1 cellular context compared by ENCODE assay signal in the genomic region with DNA sequence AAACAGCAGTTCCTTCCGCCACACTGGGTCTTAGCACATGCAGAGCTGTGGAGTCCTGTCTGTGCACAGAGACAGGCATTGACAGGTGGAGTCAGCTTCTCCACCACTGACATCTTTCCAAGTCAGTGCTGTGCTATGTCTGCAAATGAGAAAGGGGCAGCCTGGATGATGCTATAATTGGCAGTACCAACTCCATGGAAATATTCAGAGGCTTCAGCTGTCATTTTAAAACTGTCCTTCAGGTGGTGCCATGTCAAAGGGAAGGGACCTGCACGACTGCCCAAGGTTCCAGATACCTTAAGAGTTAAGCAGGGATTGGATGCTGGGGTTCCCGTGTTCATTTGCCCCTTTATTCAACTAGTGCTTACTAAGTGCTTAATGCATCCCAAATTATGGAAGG.
TF ChIP-seq lines count a peak whose summit lies in the region.

No MANE protein-coding gene starts in this region.

TF ChIP-seq in GM23338, 12 proteins besides CTCF, POLR2A, EP300 and RAD21:
- TF ChIP-seq, protein P1, sequence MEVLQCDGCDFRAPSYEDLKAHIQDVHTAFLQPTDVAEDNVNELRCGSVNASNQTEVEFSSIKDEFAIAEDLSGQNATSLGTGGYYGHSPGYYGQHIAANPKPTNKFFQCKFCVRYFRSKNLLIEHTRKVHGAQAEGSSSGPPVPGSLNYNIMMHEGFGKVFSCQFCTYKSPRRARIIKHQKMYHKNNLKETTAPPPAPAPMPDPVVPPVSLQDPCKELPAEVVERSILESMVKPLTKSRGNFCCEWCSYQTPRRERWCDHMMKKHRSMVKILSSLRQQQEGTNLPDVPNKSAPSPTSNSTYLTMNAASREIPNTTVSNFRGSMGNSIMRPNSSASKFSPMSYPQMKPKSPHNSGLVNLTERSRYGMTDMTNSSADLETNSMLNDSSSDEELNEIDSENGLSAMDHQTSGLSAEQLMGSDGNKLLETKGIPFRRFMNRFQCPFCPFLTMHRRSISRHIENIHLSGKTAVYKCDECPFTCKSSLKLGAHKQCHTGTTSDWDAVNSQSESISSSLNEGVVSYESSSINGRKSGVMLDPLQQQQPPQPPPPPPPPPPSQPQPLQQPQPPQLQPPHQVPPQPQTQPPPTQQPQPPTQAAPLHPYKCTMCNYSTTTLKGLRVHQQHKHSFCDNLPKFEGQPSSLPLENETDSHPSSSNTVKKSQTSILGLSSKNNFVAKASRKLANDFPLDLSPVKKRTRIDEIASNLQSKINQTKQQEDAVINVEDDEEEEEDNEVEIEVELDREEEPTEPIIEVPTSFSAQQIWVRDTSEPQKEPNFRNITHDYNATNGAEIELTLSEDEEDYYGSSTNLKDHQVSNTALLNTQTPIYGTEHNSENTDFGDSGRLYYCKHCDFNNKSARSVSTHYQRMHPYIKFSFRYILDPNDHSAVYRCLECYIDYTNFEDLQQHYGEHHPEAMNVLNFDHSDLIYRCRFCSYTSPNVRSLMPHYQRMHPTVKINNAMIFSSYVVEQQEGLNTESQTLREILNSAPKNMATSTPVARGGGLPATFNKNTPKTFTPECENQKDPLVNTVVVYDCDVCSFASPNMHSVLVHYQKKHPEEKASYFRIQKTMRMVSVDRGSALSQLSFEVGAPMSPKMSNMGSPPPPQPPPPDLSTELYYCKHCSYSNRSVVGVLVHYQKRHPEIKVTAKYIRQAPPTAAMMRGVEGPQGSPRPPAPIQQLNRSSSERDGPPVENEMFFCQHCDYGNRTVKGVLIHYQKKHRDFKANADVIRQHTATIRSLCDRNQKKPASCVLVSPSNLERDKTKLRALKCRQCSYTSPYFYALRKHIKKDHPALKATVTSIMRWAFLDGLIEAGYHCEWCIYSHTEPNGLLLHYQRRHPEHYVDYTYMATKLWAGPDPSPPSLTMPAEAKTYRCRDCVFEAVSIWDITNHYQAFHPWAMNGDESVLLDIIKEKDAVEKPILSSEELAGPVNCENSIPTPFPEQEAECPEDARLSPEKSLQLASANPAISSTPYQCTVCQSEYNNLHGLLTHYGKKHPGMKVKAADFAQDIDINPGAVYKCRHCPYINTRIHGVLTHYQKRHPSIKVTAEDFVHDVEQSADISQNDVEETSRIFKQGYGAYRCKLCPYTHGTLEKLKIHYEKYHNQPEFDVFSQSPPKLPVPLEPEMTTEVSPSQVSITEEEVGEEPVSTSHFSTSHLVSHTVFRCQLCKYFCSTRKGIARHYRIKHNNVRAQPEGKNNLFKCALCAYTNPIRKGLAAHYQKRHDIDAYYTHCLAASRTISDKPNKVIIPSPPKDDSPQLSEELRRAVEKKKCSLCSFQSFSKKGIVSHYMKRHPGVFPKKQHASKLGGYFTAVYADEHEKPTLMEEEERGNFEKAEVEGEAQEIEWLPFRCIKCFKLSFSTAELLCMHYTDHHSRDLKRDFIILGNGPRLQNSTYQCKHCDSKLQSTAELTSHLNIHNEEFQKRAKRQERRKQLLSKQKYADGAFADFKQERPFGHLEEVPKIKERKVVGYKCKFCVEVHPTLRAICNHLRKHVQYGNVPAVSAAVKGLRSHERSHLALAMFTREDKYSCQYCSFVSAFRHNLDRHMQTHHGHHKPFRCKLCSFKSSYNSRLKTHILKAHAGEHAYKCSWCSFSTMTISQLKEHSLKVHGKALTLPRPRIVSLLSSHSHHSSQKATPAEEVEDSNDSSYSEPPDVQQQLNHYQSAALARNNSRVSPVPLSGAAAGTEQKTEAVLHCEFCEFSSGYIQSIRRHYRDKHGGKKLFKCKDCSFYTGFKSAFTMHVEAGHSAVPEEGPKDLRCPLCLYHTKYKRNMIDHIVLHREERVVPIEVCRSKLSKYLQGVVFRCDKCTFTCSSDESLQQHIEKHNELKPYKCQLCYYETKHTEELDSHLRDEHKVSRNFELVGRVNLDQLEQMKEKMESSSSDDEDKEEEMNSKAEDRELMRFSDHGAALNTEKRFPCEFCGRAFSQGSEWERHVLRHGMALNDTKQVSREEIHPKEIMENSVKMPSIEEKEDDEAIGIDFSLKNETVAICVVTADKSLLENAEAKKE (CRISPR knock-in tag; IDR thresholded peaks at IDR 0.05): no peak
- TF ChIP-seq ZNF114 (CRISPR knock-in tag; IDR thresholded peaks at IDR 0.05) (no peak), CREB1 (CRISPR knock-in tag; IDR thresholded peaks at IDR 0.05; ENCODE audit: low read depth) (no peak), NANOG (IDR thresholded peaks at IDR 0.05; ENCODE audit: borderline replicate concordance) (no peak), EZH2phosphoT487 (IDR thresholded peaks at IDR 0.05; ENCODE audit: unreplicated experiment) (no peak), ZNF331 (CRISPR knock-in tag; IDR thresholded peaks at IDR 0.05; ENCODE audit: low read depth) (no peak), POLR2AphosphoS5 (IDR thresholded peaks at IDR 0.05; ENCODE audit: low read depth) (no peak), EZH2 (IDR thresholded peaks at IDR 0.05; ENCODE audit: low read depth, unreplicated experiment) (no peak)
- TF ChIP-seq, protein P2, sequence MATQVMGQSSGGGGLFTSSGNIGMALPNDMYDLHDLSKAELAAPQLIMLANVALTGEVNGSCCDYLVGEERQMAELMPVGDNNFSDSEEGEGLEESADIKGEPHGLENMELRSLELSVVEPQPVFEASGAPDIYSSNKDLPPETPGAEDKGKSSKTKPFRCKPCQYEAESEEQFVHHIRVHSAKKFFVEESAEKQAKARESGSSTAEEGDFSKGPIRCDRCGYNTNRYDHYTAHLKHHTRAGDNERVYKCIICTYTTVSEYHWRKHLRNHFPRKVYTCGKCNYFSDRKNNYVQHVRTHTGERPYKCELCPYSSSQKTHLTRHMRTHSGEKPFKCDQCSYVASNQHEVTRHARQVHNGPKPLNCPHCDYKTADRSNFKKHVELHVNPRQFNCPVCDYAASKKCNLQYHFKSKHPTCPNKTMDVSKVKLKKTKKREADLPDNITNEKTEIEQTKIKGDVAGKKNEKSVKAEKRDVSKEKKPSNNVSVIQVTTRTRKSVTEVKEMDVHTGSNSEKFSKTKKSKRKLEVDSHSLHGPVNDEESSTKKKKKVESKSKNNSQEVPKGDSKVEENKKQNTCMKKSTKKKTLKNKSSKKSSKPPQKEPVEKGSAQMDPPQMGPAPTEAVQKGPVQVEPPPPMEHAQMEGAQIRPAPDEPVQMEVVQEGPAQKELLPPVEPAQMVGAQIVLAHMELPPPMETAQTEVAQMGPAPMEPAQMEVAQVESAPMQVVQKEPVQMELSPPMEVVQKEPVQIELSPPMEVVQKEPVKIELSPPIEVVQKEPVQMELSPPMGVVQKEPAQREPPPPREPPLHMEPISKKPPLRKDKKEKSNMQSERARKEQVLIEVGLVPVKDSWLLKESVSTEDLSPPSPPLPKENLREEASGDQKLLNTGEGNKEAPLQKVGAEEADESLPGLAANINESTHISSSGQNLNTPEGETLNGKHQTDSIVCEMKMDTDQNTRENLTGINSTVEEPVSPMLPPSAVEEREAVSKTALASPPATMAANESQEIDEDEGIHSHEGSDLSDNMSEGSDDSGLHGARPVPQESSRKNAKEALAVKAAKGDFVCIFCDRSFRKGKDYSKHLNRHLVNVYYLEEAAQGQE (IDR thresholded peaks at IDR 0.05; ENCODE audit: unreplicated experiment): no peak
- TF ChIP-seq, protein P3, sequence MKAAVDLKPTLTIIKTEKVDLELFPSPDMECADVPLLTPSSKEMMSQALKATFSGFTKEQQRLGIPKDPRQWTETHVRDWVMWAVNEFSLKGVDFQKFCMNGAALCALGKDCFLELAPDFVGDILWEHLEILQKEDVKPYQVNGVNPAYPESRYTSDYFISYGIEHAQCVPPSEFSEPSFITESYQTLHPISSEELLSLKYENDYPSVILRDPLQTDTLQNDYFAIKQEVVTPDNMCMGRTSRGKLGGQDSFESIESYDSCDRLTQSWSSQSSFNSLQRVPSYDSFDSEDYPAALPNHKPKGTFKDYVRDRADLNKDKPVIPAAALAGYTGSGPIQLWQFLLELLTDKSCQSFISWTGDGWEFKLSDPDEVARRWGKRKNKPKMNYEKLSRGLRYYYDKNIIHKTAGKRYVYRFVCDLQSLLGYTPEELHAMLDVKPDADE (IDR thresholded peaks at IDR 0.05): no peak
